ENCODE assay signal across 8 cellular contexts in the genomic region with DNA sequence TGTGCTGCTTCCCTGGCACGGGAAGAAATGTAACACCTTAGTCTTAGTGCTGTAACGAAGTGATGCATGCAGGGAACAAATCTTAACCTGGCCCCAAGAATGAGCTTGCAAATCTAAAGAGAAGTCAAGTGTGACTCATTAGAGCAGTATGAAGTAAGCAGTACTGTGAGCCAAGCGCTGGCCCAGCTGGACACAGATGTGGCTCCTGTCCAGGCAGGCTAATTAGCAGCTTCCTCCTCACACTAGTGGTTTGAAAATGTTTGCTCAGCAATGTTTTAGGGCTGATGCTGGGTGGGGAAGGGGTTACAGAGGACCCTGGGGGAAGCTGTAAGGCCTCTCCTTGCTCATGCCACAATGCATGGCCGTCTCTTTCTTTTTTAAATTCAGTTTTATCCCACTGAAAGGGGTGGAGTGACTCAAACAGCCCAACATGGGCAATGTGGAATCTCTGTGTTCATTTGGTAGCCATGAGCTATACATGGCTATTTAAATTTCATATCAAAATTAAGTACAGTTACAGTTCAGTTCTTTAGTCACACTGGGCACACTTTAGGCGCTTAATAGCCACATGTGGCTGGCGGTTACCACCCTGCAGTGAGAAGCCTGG. TPM values are rescaled to one million over a fixed set of nuclear protein-coding genes. Genes with fewer than 3 reads are reported as not detected.
DNase-seq lines count a peak whose midpoint lies in the region; FAIRE-seq and TF ChIP-seq lines count a peak whose summit lies in the region.

No MANE protein-coding gene starts in this region.

- DNase-seq in GM04503 (ENCODE audit: low read depth) (peak; percentile 56), NOMO-1 treated with DMSO at 0.1 percent for 48 hours (lab: John Stamatoyannopoulos, UW; ENCODE audit: unreplicated experiment) (peak; percentile 89), endothelial cell of umbilical vein (ENCODE audit: low read depth, low spot score) (peak; percentile 80), myocyte (ENCODE audit: low read depth) (peak; percentile 49), DMS114 treated with DMSO at 0.1 percent for 48 hours (lab: John Stamatoyannopoulos, UW; ENCODE audit: unreplicated experiment) (no peak)
- no peak for DNase-seq in activated T-cell treated with anti-CD3 and anti-CD28 coated beads, Interleukin-2, amount 50 U/mL, for 24 hours
- DNase-seq in activated CD8-positive, alpha-beta memory T cell treated with anti-CD3 and anti-CD28 coated beads, Interleukin-2, amount 50 U/mL, for 4 hours: no peak
- DNase-seq in NK-92 treated with Interleukin-12 subunit alpha and Interleukin-12 subunit beta, amount 100 ng/mL, for 24 hours (lab: John Stamatoyannopoulos, UW): no peak

- no peak for TF ChIP-seq CTCF in endothelial cell of umbilical vein (IDR thresholded peaks at IDR 0.05; ENCODE audit: extremely low read depth in 1 of 2, insufficient read depth in 1 of 2, low read depth in 1 of 2, low read length in 2 of 2)

- no peak overlapping the region for H3K27ac ChIP-seq in endothelial cell of umbilical vein (ENCODE audit: insufficient read depth, low read depth, low read length)

- peaks cover 4% of the 10 kb centered on the region for H3K4me1 ChIP-seq in endothelial cell of umbilical vein (ENCODE audit: control insufficient read depth, extremely low read depth, insufficient read depth, low read length)

- peaks cover 3% of the 10 kb centered on the region for H3K27me3 Mint-ChIP-seq in activated T-cell treated with anti-CD3 and anti-CD28 coated beads, Interleukin-2, amount 50 U/mL, for 24 hours

- no peaks in the 10 kb centered on the region for H3K4me1 Mint-ChIP-seq in activated T-cell treated with anti-CD3 and anti-CD28 coated beads, Interleukin-2, amount 50 U/mL, for 24 hours (ENCODE audit: low read depth)

- dilution Hi-C loops in endothelial cell of umbilical vein (cut with MboI; ENCODE audit: extremely low pct_ligation_motif_present, low sequenced_read_pairs): no loop called here

- no peaks in the 10 kb centered on the region for H3K9me3 Mint-ChIP-seq in activated T-cell treated with anti-CD3 and anti-CD28 coated beads, Interleukin-2, amount 50 U/mL, for 24 hours

- no peak overlapping the region for H3K9ac ChIP-seq in endothelial cell of umbilical vein (replicated peaks; ENCODE audit: extremely low read depth, insufficient read depth, low read length)

- H2AFZ ChIP-seq in endothelial cell of umbilical vein (ENCODE audit: low read depth, low read length): no peak overlapping the region

- H3K4me3 Mint-ChIP-seq in activated T-cell treated with anti-CD3 and anti-CD28 coated beads, Interleukin-2, amount 50 U/mL, for 24 hours: no peak overlapping the region

- FAIRE-seq in endothelial cell of umbilical vein (lab: Jason Lieb, UNC): peak; percentile 93

- no TSS peak for BruUV-seq in endothelial cell of umbilical vein (replicated peaks; lab: Mats Ljungman, UMichigan)

- no peaks in the 10 kb centered on the region for H4K20me1 ChIP-seq in endothelial cell of umbilical vein (replicated peaks; ENCODE audit: control insufficient read depth, extremely low read depth, insufficient read depth, low read length)

- no peak overlapping the region for H3K27ac Mint-ChIP-seq in activated T-cell treated with anti-CD3 and anti-CD28 coated beads, Interleukin-2, amount 50 U/mL, for 24 hours

- H3K36me3 Mint-ChIP-seq in activated T-cell treated with anti-CD3 and anti-CD28 coated beads, Interleukin-2, amount 50 U/mL, for 24 hours (ENCODE audit: low read depth): no peaks in the 10 kb centered on the region

- no peaks in the 10 kb centered on the region for H3K9me3 ChIP-seq in endothelial cell of umbilical vein (replicated peaks; ENCODE audit: control insufficient read depth, insufficient read depth, low read length)

- H3K4me2 ChIP-seq in endothelial cell of umbilical vein (ENCODE audit: insufficient read depth, low read length): no peak overlapping the region

- no peak overlapping the region for H3K4me3 ChIP-seq in endothelial cell of umbilical vein (replicated peaks in 1 of 3; ENCODE audit: insufficient read depth in 1 of 3, low read depth in 1 of 3, low read length in 3 of 3)

- H3K36me3 ChIP-seq in endothelial cell of umbilical vein (ENCODE audit: control insufficient read depth in 2 of 2, extremely low read depth in 1 of 2, insufficient read depth in 2 of 2, low read length in 2 of 2): no peaks in the 10 kb centered on the region

- intact Hi-C loops in endothelial cell of umbilical vein (cut with micrococcal nuclease): loop anchor here (1.0 to 10.0 kb wide), 4 partner anchors 77 to 695 kb away; partner anchors contain the start of gene BCLAF3

- POLR2A ChIA-PET in endothelial cell of umbilical vein (lab: Charles Lee): interaction anchor here (0.6 kb wide), 1 partner anchor 150 kb away, joined by 4 read pairs; no protein-coding TSS in a partner anchor

- H3K79me2 ChIP-seq in endothelial cell of umbilical vein (ENCODE audit: control insufficient read depth, insufficient read depth, low read length): no peaks in the 10 kb centered on the region

- no peaks in the 10 kb centered on the region for H3K9me1 ChIP-seq in endothelial cell of umbilical vein (replicated peaks; ENCODE audit: control insufficient read depth, extremely low read depth, insufficient read depth, low read length)

- no peaks in the 10 kb centered on the region for H3K27me3 ChIP-seq in endothelial cell of umbilical vein (ENCODE audit: control insufficient read depth in 2 of 2, insufficient read depth in 2 of 2, low read length in 2 of 2)

- TF ChIP-seq POLR2A in endothelial cell of umbilical vein (IDR thresholded peaks at IDR 0.05; ENCODE audit: low read depth, low read length): no peak

- CTCF ChIA-PET in endothelial cell of umbilical vein (lab: Charles Lee): interaction anchor here (0.6 to 2.8 kb wide), 12 partner anchors 10 to 699 kb away, joined by 3 to 61 read pairs (median 5); no protein-coding TSS in a partner anchor

TF ChIP-seq in endothelial cell of umbilical vein, 7 proteins besides CTCF, POLR2A, EP300 and RAD21:
- TF ChIP-seq MYC (IDR thresholded peaks at IDR 0.05; ENCODE audit: low read depth, low read length) (no peak), FOS (IDR thresholded peaks at IDR 0.05; ENCODE audit: borderline replicate concordance, insufficient read depth, low read length) (peak; percentile 67)

RNA-seq across cellular contexts. Expression of gene MAP7D2, which starts 48.9 kb away (rescaled TPM):
- total RNA-seq in endothelial cell of umbilical vein (0.15 and 0.18 TPM in 2 replicates), myocyte (0.05 TPM in 1 of 2 replicates, not detected in the other)
- polyA plus RNA-seq in endothelial cell of umbilical vein: 0.03 and 0.08 TPM in 2 replicates
- polyA plus RNA-seq in endothelial cell of umbilical vein (2011; cell fraction: cytosol; rRNA removed): 0.07 and 0.08 TPM in 2 replicates
- 0.25 and 0.45 TPM in 2 replicates for polyA plus RNA-seq in endothelial cell of umbilical vein (2011; cell fraction: nucleus; rRNA removed)
- 0.22 and 0.46 TPM in 2 replicates for polyA plus RNA-seq in endothelial cell of umbilical vein (2012)
- polyA minus RNA-seq in endothelial cell of umbilical vein: not detected in 2 replicates
- polyA minus RNA-seq in endothelial cell of umbilical vein (2011; cell fraction: cytosol; rRNA and poly(A)+ RNA removed): not detected
- polyA minus RNA-seq in endothelial cell of umbilical vein (2011; cell fraction: nucleus; rRNA and poly(A)+ RNA removed): 0.24 TPM in 1 of 2 replicates, not detected in the other
- 0.06 TPM for polyA plus RNA-seq in myocyte (2012)

Comparison
In these comparisons a context has a peak if more than half of its experiments do, and no peak if none do; other contexts are left out.
1. DNase-seq: peak in GM04503 (single experiment), NOMO-1 treated with DMSO at 0.1 percent for 48 hours (single experiment), endothelial cell of umbilical vein (single experiment) and myocyte (single experiment); none in activated T-cell treated with anti-CD3 and anti-CD28 coated beads, Interleukin-2, amount 50 U/mL, for 24 hours (single experiment), activated CD8-positive, alpha-beta memory T cell treated with anti-CD3 and anti-CD28 coated beads, Interleukin-2, amount 50 U/mL, for 4 hours (single experiment), DMS114 treated with DMSO at 0.1 percent for 48 hours (single experiment) and NK-92 treated with Interleukin-12 subunit alpha and Interleukin-12 subunit beta, amount 100 ng/mL, for 24 hours (single experiment).